Comparison of ENCODE assay signal across 4 cellular contexts in genomic region chr7:139903103-139903477, GRCh38.
DNase-seq lines count a peak whose midpoint lies in the region; ATAC-seq, FAIRE-seq and TF ChIP-seq lines count a peak whose summit lies in the region.
"Not testable (repeated sequence)": the region's sequence is repeated elsewhere in the genome, so short reads cannot be mapped to it uniquely, and the experiment has no call there.

No MANE protein-coding gene starts in this region.

- H3K9me3 Mint-ChIP-seq in natural killer cell treated with Interleukin-12 subunit alpha and Interleukin-12 subunit beta and Interleukin-15 and Interleukin-18, amount 100 ng/mL, for 72 hours: peaks cover 14% of the 10 kb centered on the region

- not testable (repeated sequence) for H3K4me1 ChIP-seq in HEK293 (ENCODE audit: control insufficient read depth, insufficient read depth, low read length); K562 (replicated peaks in 1 of 2; ENCODE audit: control insufficient read depth in 2 of 2, insufficient read depth in 2 of 2, low read length in 2 of 2)

- not testable (repeated sequence) for DNase-seq in GM12892 (ENCODE audit: insufficient read length); K562 (ENCODE audit: extremely low read depth in 1 of 4, low spot score in 3 of 4); natural killer cell treated with Interleukin-12 subunit alpha and Interleukin-12 subunit beta and Interleukin-15 and Interleukin-18, amount 100 ng/mL, for 72 hours (ENCODE audit: low spot score)

- not testable (repeated sequence) for BruUV-seq in K562 (replicated peaks; lab: Mats Ljungman, UMichigan)

- H3K79me2 ChIP-seq in K562 (ENCODE audit: control insufficient read depth, insufficient read depth, low read length): not testable (repeated sequence)

- POLR2A ChIA-PET in HEK293 (lab: Yijun Ruan, JAX); K562 (lab: Yijun Ruan, JAX): not testable (repeated sequence)

- FAIRE-seq in GM12892 (lab: Jason Lieb, UNC): peak; percentile 48
- FAIRE-seq in K562 (lab: Jason Lieb, UNC): not testable (repeated sequence)

- CTCF ChIA-PET in HEK293 (lab: Yijun Ruan, JAX): interaction anchor here (1.6 kb wide), 1 partner anchor 12 kb away, joined by 3 read pairs; no protein-coding TSS in a partner anchor
- CTCF ChIA-PET in K562 (lab: Yijun Ruan, JAX; ENCODE audit: low intra/inter-chr PET ratio): not testable (repeated sequence)

- H3K36me3 ChIP-seq in HEK293 (ENCODE audit: control insufficient read depth in 2 of 2, insufficient read depth in 1 of 2, low read length in 2 of 2); K562 (ENCODE audit: control insufficient read depth, insufficient read depth, low read length): not testable (repeated sequence)

- 48% methylated on average over 2 of the region's 2 CpGs for WGBS in K562 (ENCODE audit: insufficient coverage, low coverage, missing lambda C conversion rate)

- not testable (repeated sequence) for H3K4me3 Mint-ChIP-seq in natural killer cell treated with Interleukin-12 subunit alpha and Interleukin-12 subunit beta and Interleukin-15 and Interleukin-18, amount 100 ng/mL, for 72 hours

- H3K27ac Mint-ChIP-seq in natural killer cell treated with Interleukin-12 subunit alpha and Interleukin-12 subunit beta and Interleukin-15 and Interleukin-18, amount 100 ng/mL, for 72 hours: peak overlapping the region; percentile 32 to 98

- H2AFZ ChIP-seq in K562 (ENCODE audit: low read depth, low read length): not testable (repeated sequence)

- not testable (repeated sequence) for TF ChIP-seq RAD21 in K562 (CRISPR knock-in tag; conservative IDR thresholded peaks at IDR 0.05 in 1 of 2, IDR thresholded peaks at IDR 0.05 in 1 of 2)

- not testable (repeated sequence) for H3K27me3 Mint-ChIP-seq in natural killer cell treated with Interleukin-12 subunit alpha and Interleukin-12 subunit beta and Interleukin-15 and Interleukin-18, amount 100 ng/mL, for 72 hours

- not testable (repeated sequence) for H3K4me2 ChIP-seq in K562 (ENCODE audit: insufficient read depth, low read length)

- in situ Hi-C loops in K562 (cut with MboI): not testable (repeated sequence)

- not testable (repeated sequence) for H3K9ac ChIP-seq in K562 (ENCODE audit: insufficient read depth in 1 of 2, low read depth in 2 of 2, low read length in 2 of 2)

- H3K9me1 ChIP-seq in K562 (ENCODE audit: control insufficient read depth, insufficient read depth, low read length): not testable (repeated sequence)

- TF ChIP-seq CTCF in HEK293 (tag by site-specific recombination; IDR thresholded peaks at IDR 0.05); K562 (IDR thresholded peaks at IDR 0.05 in 2 of 3, conservative IDR thresholded peaks at IDR 0.05 in 1 of 3; ENCODE audit: insufficient read depth in 2 of 3, low read depth in 1 of 3, low read length in 3 of 3): not testable (repeated sequence)

- H3K27me3 ChIP-seq in K562 (ENCODE audit: control insufficient read depth in 2 of 2, insufficient read depth in 2 of 2, low read length in 2 of 2): not testable (repeated sequence)

- not testable (repeated sequence) for TF ChIP-seq EP300 in K562 (IDR thresholded peaks at IDR 0.05; ENCODE audit: low read length)

- intact Hi-C loops in K562 (cut with micrococcal nuclease): not testable (repeated sequence)

- ATAC-seq in K562; natural killer cell treated with Interleukin-12 subunit alpha and Interleukin-12 subunit beta and Interleukin-15 and Interleukin-18, amount 100 ng/mL, for 72 hours: not testable (repeated sequence)

- H3K4me3 ChIP-seq in HEK293 (ENCODE audit: low read depth, low read length); K562: not testable (repeated sequence)

- H3K27ac ChIP-seq in HEK293 (ENCODE audit: extremely low read depth, low read depth, low read length); K562 (ENCODE audit: extremely low read depth, low read depth, low read length): not testable (repeated sequence)

- not testable (repeated sequence) for H3K9me3 ChIP-seq in HEK293 (ENCODE audit: control insufficient read depth, insufficient read depth, low read depth, low read length)
- H3K9me3 ChIP-seq in K562 (replicated peaks; ENCODE audit: control insufficient read depth, insufficient read depth, low read depth, low read length): peaks cover 17% of the 10 kb centered on the region

- H3K36me3 Mint-ChIP-seq in natural killer cell treated with Interleukin-12 subunit alpha and Interleukin-12 subunit beta and Interleukin-15 and Interleukin-18, amount 100 ng/mL, for 72 hours: peaks cover 45% of the 10 kb centered on the region

- not testable (repeated sequence) for TF ChIP-seq POLR2A in GM12892 (IDR thresholded peaks at IDR 0.05; ENCODE audit: low read depth, low read length); K562 (conservative IDR thresholded peaks at IDR 0.05)

- H4K20me1 ChIP-seq in K562 (replicated peaks; ENCODE audit: control insufficient read depth, insufficient read depth, low read length): not testable (repeated sequence)

- peaks cover 31 to 61% of the 10 kb centered on the region in 2 donors for H3K4me1 Mint-ChIP-seq in natural killer cell treated with Interleukin-12 subunit alpha and Interleukin-12 subunit beta and Interleukin-15 and Interleukin-18, amount 100 ng/mL, for 72 hours (ENCODE audit: low read depth in 2 of 2)

TF ChIP-seq in HEK293, 187 proteins besides CTCF, POLR2A, EP300 and RAD21:
- TF ChIP-seq ZNF146 (tag by site-specific recombination; IDR thresholded peaks at IDR 0.05): peak; percentile 72
TF ChIP-seq in HEK293: peak in this region for 1; not testable (repeated sequence) for 186.

TF ChIP-seq in K562, 482 proteins besides CTCF, POLR2A, EP300 and RAD21:
- TF ChIP-seq ZNF146 (CRISPR knock-in tag; IDR thresholded peaks at IDR 0.05; ENCODE audit: unreplicated experiment): peak; percentile 81
- peak; percentile 42 for TF ChIP-seq RBM25 (IDR thresholded peaks at IDR 0.05; ENCODE audit: low read depth, low read length, severe bottlenecking)
- 0 out of 2 replicates have a peak, but pooled peaks have one; percentile 2 for TF ChIP-seq IRF1 (CRISPR knock-in tag; IDR thresholded peaks at IDR 0.05; ENCODE audit: borderline replicate concordance)
